13 cellular contexts compared by ENCODE assay signal in the genomic region with DNA sequence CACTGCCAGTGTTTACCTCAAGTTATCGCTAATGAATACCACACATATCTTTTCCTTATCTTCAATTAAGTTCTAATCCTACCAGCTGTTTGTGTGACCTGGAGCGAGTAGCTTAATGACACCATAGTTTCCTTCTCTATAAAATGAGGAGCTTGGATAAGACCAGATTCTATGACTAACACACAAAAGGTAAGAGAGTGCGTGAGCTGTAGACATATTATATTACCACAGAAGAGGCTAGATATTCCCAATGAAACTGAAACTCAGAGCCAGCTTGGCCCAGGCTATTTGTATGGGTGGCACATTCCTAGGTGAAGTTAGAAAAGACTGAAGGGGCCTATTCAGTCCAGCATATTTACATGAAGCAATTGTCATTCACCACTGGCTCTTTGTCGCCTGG. TPM values are rescaled to one million over a fixed set of nuclear protein-coding genes. Genes with fewer than 3 reads are reported as not detected.
DNase-seq lines count a peak whose midpoint lies in the region; ATAC-seq, FAIRE-seq and TF ChIP-seq lines count a peak whose summit lies in the region.
"Had no signal": no experiment of that assay in that cellular context is flagged by ENCODE, and none has a peak within 500 bp of the region (broad histone marks: within the 10 kb centered on the region; RNA-seq: fewer than 3 reads in every experiment).

No MANE protein-coding gene starts in this region.

- no peaks in the 10 kb centered on the region for H3K36me3 ChIP-seq in HEK293 (ENCODE audit: control insufficient read depth in 2 of 2, insufficient read depth in 1 of 2, low read length in 2 of 2)
- no peaks in the 10 kb centered on the region for H3K36me3 ChIP-seq in adipocyte (ENCODE audit: control insufficient read depth, insufficient read depth, low read length, severe bottlenecking)
- H3K36me3 ChIP-seq in heart right ventricle = no peaks in the 10 kb centered on the region
- H3K36me3 ChIP-seq in small intestine (ENCODE audit: control insufficient read depth in 2 of 2, insufficient read depth in 2 of 2, low read length in 2 of 2) = no peaks in the 10 kb centered on the region

- 43 to 55% methylated on average over 4 of the region's 4 CpGs for WGBS in heart right ventricle, 2 donors
- WGBS in small intestine, 3 donors = 36 to 54% (median 47%) methylated on average over 4 of the region's 4 CpGs

- CTCF ChIA-PET in HEK293 (lab: Yijun Ruan, JAX) = interaction anchor here (0.7 kb wide), 1 partner anchor 12 kb away, joined by 5 read pairs; no protein-coding TSS in a partner anchor

- no peak for TF ChIP-seq CTCF in HEK293 (tag by site-specific recombination; IDR thresholded peaks at IDR 0.05)
- TF ChIP-seq CTCF in heart right ventricle (IDR thresholded peaks at IDR 0.05) = no peak

- H3K9me3 ChIP-seq in HEK293 (ENCODE audit: control insufficient read depth, insufficient read depth, low read depth, low read length) = no peaks in the 10 kb centered on the region
- no peaks in the 10 kb centered on the region for H3K9me3 ChIP-seq in adipocyte (ENCODE audit: control insufficient read depth, low read length)
- no peaks in the 10 kb centered on the region for H3K9me3 ChIP-seq in heart right ventricle
- no peaks in the 10 kb centered on the region for H3K9me3 ChIP-seq in small intestine (ENCODE audit: control insufficient read depth, low read depth)

- no peak for FAIRE-seq in small intestine (lab: Jason Lieb, UNC)
- FAIRE-seq: H1 had no signal

- peak in 2 of 8 donors; percentile 25 to 33 for ATAC-seq in heart right ventricle
- ATAC-seq in GM19395 (IDR thresholded peaks at IDR 0.05; ENCODE audit: unreplicated experiment) = no peak
- ATAC-seq: activated CD8-positive, alpha-beta T cell treated with anti-CD3 and anti-CD28 coated beads for 36 hours had no signal

- H3K9ac ChIP-seq in adipocyte (ENCODE audit: low read length) = peak overlapping the region; percentile 45

- H3K4me3 ChIP-seq in HEK293 (ENCODE audit: low read depth, low read length) (no peak overlapping the region), adipocyte (ENCODE audit: low read length) (peak overlapping the region; percentile 28), heart right ventricle (no peak overlapping the region), small intestine (ENCODE audit: low read depth in 1 of 2, low read length in 2 of 2) (no peak overlapping the region)

- H3K4me1 ChIP-seq in HEK293 (ENCODE audit: control insufficient read depth, insufficient read depth, low read length) = peaks cover 7% of the 10 kb centered on the region
- H3K4me1 ChIP-seq in adipocyte (ENCODE audit: control insufficient read depth, insufficient read depth, low read length) = peaks cover 19% of the 10 kb centered on the region
- H3K4me1 ChIP-seq in heart right ventricle = peaks cover 0 to 26% (median 12%) of the 10 kb centered on the region in 9 donors
- H3K4me1 ChIP-seq in small intestine (ENCODE audit: control insufficient read depth in 2 of 2, insufficient read depth in 1 of 2, low read depth in 1 of 2, low read length in 1 of 2) = no peaks in the 10 kb centered on the region

- H3K27me3 ChIP-seq in adipocyte (replicated peaks; ENCODE audit: control insufficient read depth, insufficient read depth, low read length) (no peaks in the 10 kb centered on the region), heart right ventricle (no peaks in the 10 kb centered on the region), small intestine (ENCODE audit: control insufficient read depth in 2 of 2, insufficient read depth in 2 of 2, low read length in 2 of 2) (no peaks in the 10 kb centered on the region)

- H3K27ac ChIP-seq in HEK293 (ENCODE audit: extremely low read depth, low read depth, low read length) = no peak overlapping the region
- H3K27ac ChIP-seq in heart right ventricle = peak overlapping the region in 9 of 10 donors; percentile 63 to 92 (median 86)
- H3K27ac ChIP-seq in small intestine (ENCODE audit: low read depth in 1 of 2, low read length in 1 of 2) = no peak overlapping the region

- POLR2A ChIA-PET in HEK293 (lab: Yijun Ruan, JAX) = interaction anchor here (0.7 kb wide), 1 partner anchor 30 kb away, joined by 3 read pairs; no protein-coding TSS in a partner anchor

- intact Hi-C loops in heart right ventricle (cut with DNase I) = loop anchor here in 3 of 10 donors (2.0 to 5.0 kb wide), 3 partner anchors 33 to 44 kb away; a partner anchor contains a TSS

- DNase-seq in adipocyte (ENCODE audit: low read depth) (peak; percentile 36), heart right ventricle (no peak), small intestine (peak; percentile 20), iPS-NIHi7 (ENCODE audit: extremely low spot score) (no peak), retina (no peak)
- DNase-seq: activated CD8-positive, alpha-beta T cell treated with anti-CD3 and anti-CD28 coated beads for 36 hours; effector CD4-positive, alpha-beta T cell; naive B cell; NCI-H1436; T-helper 2 cell had no signal

TF ChIP-seq in HEK293, 187 proteins besides CTCF, POLR2A, EP300 and RAD21 (continues in another document):
- TF ChIP-seq ZNF23 (tag by site-specific recombination; IDR thresholded peaks at IDR 0.05; ENCODE audit: borderline replicate concordance) (no peak), ZNF707 (tag by site-specific recombination; IDR thresholded peaks at IDR 0.05) (no peak), SP7 (tag by site-specific recombination; IDR thresholded peaks at IDR 0.05) (no peak), HOXC10 (CRISPR knock-in tag; IDR thresholded peaks at IDR 0.05) (no peak), ZNF560 (tag by site-specific recombination; IDR thresholded peaks at IDR 0.05; ENCODE audit: borderline replicate concordance) (no peak), ZNF768 (tag by site-specific recombination; IDR thresholded peaks at IDR 0.05) (no peak), ZNF266 (tag by site-specific recombination; IDR thresholded peaks at IDR 0.05; ENCODE audit: low read depth) (no peak), ZNF175 (tag by site-specific recombination; IDR thresholded peaks at IDR 0.05) (no peak), ZSCAN16 (tag by site-specific recombination; IDR thresholded peaks at IDR 0.05) (no peak)
- TF ChIP-seq, protein P1, sequence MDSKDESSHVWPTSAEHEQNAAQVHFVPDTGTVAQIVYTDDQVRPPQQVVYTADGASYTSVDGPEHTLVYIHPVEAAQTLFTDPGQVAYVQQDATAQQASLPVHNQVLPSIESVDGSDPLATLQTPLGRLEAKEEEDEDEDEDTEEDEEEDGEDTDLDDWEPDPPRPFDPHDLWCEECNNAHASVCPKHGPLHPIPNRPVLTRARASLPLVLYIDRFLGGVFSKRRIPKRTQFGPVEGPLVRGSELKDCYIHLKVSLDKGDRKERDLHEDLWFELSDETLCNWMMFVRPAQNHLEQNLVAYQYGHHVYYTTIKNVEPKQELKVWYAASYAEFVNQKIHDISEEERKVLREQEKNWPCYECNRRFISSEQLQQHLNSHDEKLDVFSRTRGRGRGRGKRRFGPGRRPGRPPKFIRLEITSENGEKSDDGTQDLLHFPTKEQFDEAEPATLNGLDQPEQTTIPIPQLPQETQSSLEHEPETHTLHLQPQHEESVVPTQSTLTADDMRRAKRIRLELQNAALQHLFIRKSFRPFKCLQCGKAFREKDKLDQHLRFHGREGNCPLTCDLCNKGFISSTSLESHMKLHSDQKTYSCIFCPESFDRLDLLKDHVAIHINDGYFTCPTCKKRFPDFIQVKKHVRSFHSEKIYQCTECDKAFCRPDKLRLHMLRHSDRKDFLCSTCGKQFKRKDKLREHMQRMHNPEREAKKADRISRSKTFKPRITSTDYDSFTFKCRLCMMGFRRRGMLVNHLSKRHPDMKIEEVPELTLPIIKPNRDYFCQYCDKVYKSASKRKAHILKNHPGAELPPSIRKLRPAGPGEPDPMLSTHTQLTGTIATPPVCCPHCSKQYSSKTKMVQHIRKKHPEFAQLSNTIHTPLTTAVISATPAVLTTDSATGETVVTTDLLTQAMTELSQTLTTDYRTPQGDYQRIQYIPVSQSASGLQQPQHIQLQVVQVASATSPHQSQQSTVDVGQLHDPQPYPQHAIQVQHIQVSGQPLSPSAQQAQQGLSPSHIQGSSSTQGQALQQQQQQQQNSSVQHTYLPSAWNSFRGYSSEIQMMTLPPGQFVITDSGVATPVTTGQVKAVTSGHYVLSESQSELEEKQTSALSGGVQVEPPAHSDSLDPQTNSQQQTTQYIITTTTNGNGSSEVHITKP (tag by site-specific recombination; IDR thresholded peaks at IDR 0.05) = peak; percentile 72
- TF ChIP-seq, protein P2, sequence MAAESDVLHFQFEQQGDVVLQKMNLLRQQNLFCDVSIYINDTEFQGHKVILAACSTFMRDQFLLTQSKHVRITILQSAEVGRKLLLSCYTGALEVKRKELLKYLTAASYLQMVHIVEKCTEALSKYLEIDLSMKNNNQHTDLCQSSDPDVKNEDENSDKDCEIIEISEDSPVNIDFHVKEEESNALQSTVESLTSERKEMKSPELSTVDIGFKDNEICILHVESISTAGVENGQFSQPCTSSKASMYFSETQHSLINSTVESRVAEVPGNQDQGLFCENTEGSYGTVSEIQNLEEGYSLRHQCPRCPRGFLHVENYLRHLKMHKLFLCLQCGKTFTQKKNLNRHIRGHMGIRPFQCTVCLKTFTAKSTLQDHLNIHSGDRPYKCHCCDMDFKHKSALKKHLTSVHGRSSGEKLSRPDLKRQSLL (tag by site-specific recombination; IDR thresholded peaks at IDR 0.05) = peak; percentile 60; the same call in 1 of the 2 replicates
- TF ChIP-seq, protein P3, sequence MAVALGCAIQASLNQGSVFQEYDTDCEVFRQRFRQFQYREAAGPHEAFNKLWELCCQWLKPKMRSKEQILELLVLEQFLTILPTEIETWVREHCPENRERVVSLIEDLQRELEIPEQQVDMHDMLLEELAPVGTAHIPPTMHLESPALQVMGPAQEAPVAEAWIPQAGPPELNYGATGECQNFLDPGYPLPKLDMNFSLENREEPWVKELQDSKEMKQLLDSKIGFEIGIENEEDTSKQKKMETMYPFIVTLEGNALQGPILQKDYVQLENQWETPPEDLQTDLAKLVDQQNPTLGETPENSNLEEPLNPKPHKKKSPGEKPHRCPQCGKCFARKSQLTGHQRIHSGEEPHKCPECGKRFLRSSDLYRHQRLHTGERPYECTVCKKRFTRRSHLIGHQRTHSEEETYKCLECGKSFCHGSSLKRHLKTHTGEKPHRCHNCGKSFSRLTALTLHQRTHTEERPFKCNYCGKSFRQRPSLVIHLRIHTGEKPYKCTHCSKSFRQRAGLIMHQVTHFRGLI (tag by site-specific recombination; IDR thresholded peaks at IDR 0.05) = no peak

RNA-seq across cellular contexts. Expression of a gene that starts 30.2 kb away (rescaled TPM):
- total RNA-seq in heart right ventricle = 1 to 10 TPM; 2.1 to 6.5 (median 4.0) TPM
- polyA plus RNA-seq in heart right ventricle (1 to 10 TPM in 1 of 2 donors, under 1 TPM in 1; 0.95 to 1.2 TPM), small intestine (1 to 10 TPM in 1 of 3 donors, under 1 TPM in 2; 0.01 to 2.0 (median 0.81) TPM)
- total RNA-seq: activated CD8-positive, alpha-beta T cell treated with anti-CD3 and anti-CD28 coated beads for 36 hours; H1 had no signal

RNA-seq across cellular contexts. Expression of a gene that starts 43.4 kb away (rescaled TPM):
- total RNA-seq in heart right ventricle = under 1 TPM in 9 of 10 donors, not detected in 1; 0.25 to 0.99 (median 0.49) TPM
- under 1 TPM; 0.16 to 0.37 TPM for polyA plus RNA-seq in heart right ventricle
- polyA plus RNA-seq in small intestine = not detected
- total RNA-seq: activated CD8-positive, alpha-beta T cell treated with anti-CD3 and anti-CD28 coated beads for 36 hours; H1 had no signal
- polyA plus RNA-seq: H1 had no signal

Comparison
In these comparisons a context has a peak if more than half of its experiments do, and no peak if none do; other contexts are left out.
1. H3K27ac ChIP-seq: peak in heart right ventricle (9 of 10); none in HEK293 (single experiment) and small intestine (0 of 2).
2. DNase-seq: peak in adipocyte (single experiment) and small intestine (single experiment); none in heart right ventricle (0 of 2), iPS-NIHi7 (single experiment) and retina (single experiment).